Comparison of ENCODE assay signal across 8 cellular contexts in the genomic region with DNA sequence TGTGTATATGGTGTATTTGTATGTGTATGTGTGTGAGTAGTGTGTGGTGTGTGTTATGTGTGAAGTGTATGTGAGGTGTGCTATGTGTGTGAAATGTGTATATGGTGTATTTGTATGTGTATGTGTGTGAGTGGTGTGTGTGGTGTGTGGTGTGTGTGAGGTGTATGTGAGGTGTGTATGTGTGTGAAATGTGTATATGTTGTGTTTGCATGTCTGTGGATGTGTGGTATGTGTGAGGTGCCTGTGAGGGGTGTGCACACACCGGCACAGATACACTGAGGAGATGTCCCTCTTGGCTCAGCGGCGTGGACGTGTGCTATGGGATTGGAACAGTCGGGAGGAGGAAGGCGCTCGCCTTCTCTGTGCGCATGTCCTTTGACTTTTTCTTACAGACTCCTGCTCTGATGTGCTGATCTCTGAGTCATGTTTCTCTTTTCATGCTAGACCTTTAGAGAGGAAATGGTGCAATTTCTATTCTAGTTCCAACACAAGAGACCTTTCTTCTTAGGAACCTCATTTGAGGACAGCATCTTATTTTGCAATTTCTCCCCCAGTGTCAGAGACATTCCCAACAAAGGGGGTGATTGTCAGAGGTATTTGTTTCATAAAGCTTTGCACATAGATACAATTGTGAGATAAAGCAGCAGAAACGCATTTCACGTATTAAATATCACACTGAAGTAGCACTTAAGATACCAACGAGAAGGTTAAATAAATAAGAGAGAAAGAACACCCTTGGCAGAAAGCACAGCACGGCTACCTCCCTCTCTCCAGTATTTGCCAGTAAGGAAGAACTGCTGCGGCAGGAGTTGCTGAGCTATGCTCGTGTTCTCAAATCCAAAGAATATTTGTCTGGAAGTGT. TPM values are rescaled to one million over a fixed set of nuclear protein-coding genes. Genes with fewer than 3 reads are reported as not detected.
DNase-seq lines count a peak whose midpoint lies in the region; ATAC-seq, FAIRE-seq and TF ChIP-seq lines count a peak whose summit lies in the region.

No MANE protein-coding gene starts in this region.

- no peaks in the 10 kb centered on the region for H3K27me3 ChIP-seq in bronchial epithelial cell (ENCODE audit: control insufficient read depth, insufficient read depth, low read length)

- H3K4me3 Mint-ChIP-seq in activated T-cell treated with anti-CD3 and anti-CD28 coated beads, Interleukin-2, amount 50 U/mL, for 4 hours: no peak overlapping the region

- no peaks in the 10 kb centered on the region for H3K36me3 ChIP-seq in bronchial epithelial cell (ENCODE audit: control insufficient read depth, insufficient read depth, low read length)

- peak overlapping the region; percentile 2 for H3K4me3 ChIP-seq in bronchial epithelial cell (ENCODE audit: low read depth, low read length)

- no peak for DNase-seq in activated T-cell treated with anti-CD3 and anti-CD28 coated beads, Interleukin-2, amount 50 U/mL, for 4 hours
- DNase-seq in activated T-cell treated with anti-CD3 and anti-CD28 coated beads for 4 hours (no peak), NCI-H748 treated with DMSO at 0.1 percent for 48 hours (lab: John Stamatoyannopoulos, UW) (peak; percentile 64), bronchial epithelial cell (ENCODE audit: low read depth) (peak; percentile 95), myocyte (ENCODE audit: low read depth) (peak; percentile 86), D721Med (ENCODE audit: insufficient read length, low spot score) (no peak)
- DNase-seq in activated CD4-positive, alpha-beta T cell treated with anti-CD3 and anti-CD28 coated beads, Interleukin-2, amount 50 U/mL, for 4 hours: no peak
- DNase-seq in stimulated activated CD4-positive, alpha-beta T cell treated with anti-CD3 and anti-CD28 coated beads, Interleukin-4, amount 100 ng/mL, for 24 hours: no peak

- H3K27me3 Mint-ChIP-seq in activated T-cell treated with anti-CD3 and anti-CD28 coated beads, Interleukin-2, amount 50 U/mL, for 4 hours (ENCODE audit: low read depth): peaks cover 19% of the 10 kb centered on the region

- TF ChIP-seq CTCF in bronchial epithelial cell (IDR thresholded peaks at IDR 0.05; ENCODE audit: insufficient read depth, low read length, severe bottlenecking) (no peak), D721Med (IDR thresholded peaks at IDR 0.05; ENCODE audit: insufficient read depth, missing control alignments) (no peak)

- H3K36me3 Mint-ChIP-seq in activated T-cell treated with anti-CD3 and anti-CD28 coated beads, Interleukin-2, amount 50 U/mL, for 4 hours (ENCODE audit: insufficient read depth): no peaks in the 10 kb centered on the region

- peak; percentile 81 to 86 for ATAC-seq in activated T-cell treated with anti-CD3 and anti-CD28 coated beads, Interleukin-2, amount 50 U/mL, for 4 hours

- H3K9me3 Mint-ChIP-seq in activated T-cell treated with anti-CD3 and anti-CD28 coated beads, Interleukin-2, amount 50 U/mL, for 4 hours: no peaks in the 10 kb centered on the region

- FAIRE-seq in bronchial epithelial cell (lab: Jason Lieb, UNC) (no peak), D721Med (lab: Jason Lieb, UNC) (no peak)

- H3K4me1 Mint-ChIP-seq in activated T-cell treated with anti-CD3 and anti-CD28 coated beads, Interleukin-2, amount 50 U/mL, for 4 hours (ENCODE audit: low read depth): no peaks in the 10 kb centered on the region

RNA-seq across cellular contexts. Expression of a gene that starts 11.3 kb away (rescaled TPM):
- under 1 TPM in 2 of 3 donors, not detected in 1; 0.05 to 0.18 TPM for total RNA-seq in activated T-cell treated with anti-CD3 and anti-CD28 coated beads, Interleukin-2, amount 50 U/mL, for 4 hours
- 1.3 and 3.2 TPM in 2 replicates for total RNA-seq in bronchial epithelial cell
- 22.7 and 30.5 TPM in 2 replicates for total RNA-seq in myocyte
- 5.3 TPM for polyA plus RNA-seq in myocyte (2012)

Comparison
In these comparisons a context has a peak if more than half of its experiments do, and no peak if none do; other contexts are left out.
1. DNase-seq: peak in NCI-H748 treated with DMSO at 0.1 percent for 48 hours (single experiment), bronchial epithelial cell (single experiment) and myocyte (single experiment); none in activated T-cell treated with anti-CD3 and anti-CD28 coated beads, Interleukin-2, amount 50 U/mL, for 4 hours (single experiment), activated T-cell treated with anti-CD3 and anti-CD28 coated beads for 4 hours (single experiment), D721Med (single experiment), activated CD4-positive, alpha-beta T cell treated with anti-CD3 and anti-CD28 coated beads, Interleukin-2, amount 50 U/mL, for 4 hours (0 of 2) and stimulated activated CD4-positive, alpha-beta T cell treated with anti-CD3 and anti-CD28 coated beads, Interleukin-4, amount 100 ng/mL, for 24 hours (single experiment).